1 cellular context compared by ENCODE assay signal in the genomic region with DNA sequence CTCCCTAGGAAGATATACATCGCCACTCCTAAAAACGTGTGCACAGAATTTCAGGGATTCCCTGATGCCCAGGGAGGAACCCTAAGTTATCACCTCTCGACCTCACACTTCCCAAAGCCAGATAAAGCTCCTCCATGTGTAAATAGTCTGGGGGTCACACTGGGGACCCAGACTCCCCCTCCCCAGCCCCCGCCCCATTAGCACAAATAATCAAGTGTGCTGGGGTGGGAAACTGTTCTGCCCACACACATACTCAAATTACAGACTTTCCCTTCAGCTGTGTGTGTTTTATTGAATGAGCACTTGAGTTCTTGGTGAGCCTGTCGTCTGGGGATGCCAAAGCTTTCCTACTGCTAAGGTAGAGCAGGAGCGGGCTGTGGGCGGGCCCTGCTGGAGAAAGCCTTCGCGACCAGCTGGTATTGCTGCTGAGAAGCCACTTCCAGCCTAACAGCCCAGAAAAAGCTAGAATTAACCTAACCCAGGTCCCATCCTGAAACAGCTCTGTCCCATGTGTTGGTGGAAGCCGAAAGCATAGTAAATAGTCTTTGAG.
TF ChIP-seq lines count a peak whose summit lies in the region.

No MANE protein-coding gene starts in this region.

TF ChIP-seq in GM23338, 12 proteins besides CTCF, POLR2A, EP300 and RAD21 (continued from another document):
- no peak for TF ChIP-seq EZH2phosphoT487 (IDR thresholded peaks at IDR 0.05; ENCODE audit: unreplicated experiment)
- no peak for TF ChIP-seq STAT1 (IDR thresholded peaks at IDR 0.05; ENCODE audit: unreplicated experiment)
- TF ChIP-seq JUNB (IDR thresholded peaks at IDR 0.05; ENCODE audit: unreplicated experiment): no peak
- no peak for TF ChIP-seq EZH2 (IDR thresholded peaks at IDR 0.05; ENCODE audit: low read depth, unreplicated experiment)
- TF ChIP-seq, protein P1, sequence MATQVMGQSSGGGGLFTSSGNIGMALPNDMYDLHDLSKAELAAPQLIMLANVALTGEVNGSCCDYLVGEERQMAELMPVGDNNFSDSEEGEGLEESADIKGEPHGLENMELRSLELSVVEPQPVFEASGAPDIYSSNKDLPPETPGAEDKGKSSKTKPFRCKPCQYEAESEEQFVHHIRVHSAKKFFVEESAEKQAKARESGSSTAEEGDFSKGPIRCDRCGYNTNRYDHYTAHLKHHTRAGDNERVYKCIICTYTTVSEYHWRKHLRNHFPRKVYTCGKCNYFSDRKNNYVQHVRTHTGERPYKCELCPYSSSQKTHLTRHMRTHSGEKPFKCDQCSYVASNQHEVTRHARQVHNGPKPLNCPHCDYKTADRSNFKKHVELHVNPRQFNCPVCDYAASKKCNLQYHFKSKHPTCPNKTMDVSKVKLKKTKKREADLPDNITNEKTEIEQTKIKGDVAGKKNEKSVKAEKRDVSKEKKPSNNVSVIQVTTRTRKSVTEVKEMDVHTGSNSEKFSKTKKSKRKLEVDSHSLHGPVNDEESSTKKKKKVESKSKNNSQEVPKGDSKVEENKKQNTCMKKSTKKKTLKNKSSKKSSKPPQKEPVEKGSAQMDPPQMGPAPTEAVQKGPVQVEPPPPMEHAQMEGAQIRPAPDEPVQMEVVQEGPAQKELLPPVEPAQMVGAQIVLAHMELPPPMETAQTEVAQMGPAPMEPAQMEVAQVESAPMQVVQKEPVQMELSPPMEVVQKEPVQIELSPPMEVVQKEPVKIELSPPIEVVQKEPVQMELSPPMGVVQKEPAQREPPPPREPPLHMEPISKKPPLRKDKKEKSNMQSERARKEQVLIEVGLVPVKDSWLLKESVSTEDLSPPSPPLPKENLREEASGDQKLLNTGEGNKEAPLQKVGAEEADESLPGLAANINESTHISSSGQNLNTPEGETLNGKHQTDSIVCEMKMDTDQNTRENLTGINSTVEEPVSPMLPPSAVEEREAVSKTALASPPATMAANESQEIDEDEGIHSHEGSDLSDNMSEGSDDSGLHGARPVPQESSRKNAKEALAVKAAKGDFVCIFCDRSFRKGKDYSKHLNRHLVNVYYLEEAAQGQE (IDR thresholded peaks at IDR 0.05; ENCODE audit: unreplicated experiment): no peak
- no peak for TF ChIP-seq ZNF114 (CRISPR knock-in tag; IDR thresholded peaks at IDR 0.05)
- TF ChIP-seq, protein P2, sequence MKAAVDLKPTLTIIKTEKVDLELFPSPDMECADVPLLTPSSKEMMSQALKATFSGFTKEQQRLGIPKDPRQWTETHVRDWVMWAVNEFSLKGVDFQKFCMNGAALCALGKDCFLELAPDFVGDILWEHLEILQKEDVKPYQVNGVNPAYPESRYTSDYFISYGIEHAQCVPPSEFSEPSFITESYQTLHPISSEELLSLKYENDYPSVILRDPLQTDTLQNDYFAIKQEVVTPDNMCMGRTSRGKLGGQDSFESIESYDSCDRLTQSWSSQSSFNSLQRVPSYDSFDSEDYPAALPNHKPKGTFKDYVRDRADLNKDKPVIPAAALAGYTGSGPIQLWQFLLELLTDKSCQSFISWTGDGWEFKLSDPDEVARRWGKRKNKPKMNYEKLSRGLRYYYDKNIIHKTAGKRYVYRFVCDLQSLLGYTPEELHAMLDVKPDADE (IDR thresholded peaks at IDR 0.05): no peak
- TF ChIP-seq NANOG (IDR thresholded peaks at IDR 0.05; ENCODE audit: borderline replicate concordance): no peak
- no peak for TF ChIP-seq ZNF331 (CRISPR knock-in tag; IDR thresholded peaks at IDR 0.05; ENCODE audit: low read depth)
- TF ChIP-seq POLR2AphosphoS5 (IDR thresholded peaks at IDR 0.05; ENCODE audit: low read depth): no peak
- no peak for TF ChIP-seq CREB1 (CRISPR knock-in tag; IDR thresholded peaks at IDR 0.05; ENCODE audit: low read depth)
